Comparison of ENCODE assay signal across 9 cellular contexts in the genomic region with DNA sequence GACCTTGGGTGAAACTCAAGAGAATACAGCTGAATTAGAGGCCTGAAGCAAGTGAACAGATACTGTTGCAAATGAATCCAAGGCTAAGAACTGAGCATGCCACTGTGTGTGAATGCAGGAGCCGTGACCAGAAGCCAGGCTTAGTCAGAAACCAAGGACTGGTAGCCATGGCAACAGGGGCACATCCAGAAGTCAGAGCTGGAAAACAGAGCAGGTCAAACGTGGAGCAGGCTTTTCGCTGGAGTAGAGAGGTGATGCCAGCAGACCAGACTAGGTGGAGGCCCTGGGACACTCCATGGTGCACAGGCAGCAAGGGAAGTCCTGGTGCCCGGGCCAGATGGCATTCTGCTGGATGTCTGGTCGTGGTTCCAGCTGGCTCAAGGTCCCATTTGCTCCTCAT.
DNase-seq lines count a peak whose midpoint lies in the region; ATAC-seq and TF ChIP-seq lines count a peak whose summit lies in the region.
"Had no signal": no experiment of that assay in that cellular context is flagged by ENCODE, and none has a peak within 500 bp of the region (broad histone marks: within the 10 kb centered on the region; RNA-seq: fewer than 3 reads in every experiment).

No MANE protein-coding gene starts in this region.

- in situ Hi-C loops in Caki2 (cut with HindIII; ENCODE audit: low pct_unique_long_range_greater_than_20kb, low sequenced_read_pairs) = no loop called here

- peaks cover 22% of the 10 kb centered on the region for H3K4me1 Mint-ChIP-seq in brain
- H3K4me1 Mint-ChIP-seq: memory B cell had no signal

- H4K20me1 ChIP-seq in MM.1S (ENCODE audit: insufficient read depth, low read length) = no peaks in the 10 kb centered on the region

- H3F3A ChIP-seq in MM.1S (ENCODE audit: insufficient read depth, low read length) = no peaks in the 10 kb centered on the region

- H3K9me3 ChIP-seq in MM.1S (replicated peaks; ENCODE audit: insufficient read depth, low read length) = no peaks in the 10 kb centered on the region

- no peak overlapping the region for H3K4me2 ChIP-seq in MM.1S (ENCODE audit: low read depth, low read length)

- H3K9ac ChIP-seq in MM.1S (ENCODE audit: low read length) = no peak overlapping the region

- TF ChIP-seq CTCF in brain (conservative IDR thresholded peaks at IDR 0.05) (no peak), MM.1S (IDR thresholded peaks at IDR 0.05; ENCODE audit: low read length) (no peak)

- DNase-seq in Caki2 (ENCODE audit: low read depth) (peak; percentile 86), NCI-H187 treated with DMSO at 0.1 percent for 48 hours (lab: John Stamatoyannopoulos, UW) (peak; percentile 10), medulla oblongata (ENCODE audit: extremely low spot score) (peak; percentile 85), MM.1S (no peak)

- H3K4me3 Mint-ChIP-seq in brain = peak overlapping the region in 1 of 5 experiments; percentile 38
- H3K4me3 Mint-ChIP-seq: memory B cell had no signal

- H3K79me2 ChIP-seq in MM.1S (ENCODE audit: low read length) = no peaks in the 10 kb centered on the region

- H3K9me2 ChIP-seq in MM.1S (replicated peaks; ENCODE audit: insufficient read depth, low read length) = no peaks in the 10 kb centered on the region

- H3K27me3 ChIP-seq in MM.1S (replicated peaks; ENCODE audit: insufficient read depth, low read length) = no peaks in the 10 kb centered on the region

- peaks cover 0 to 3% (median 1%) of the 10 kb centered on the region in 5 experiments for H3K9me3 Mint-ChIP-seq in brain

- H2AFZ ChIP-seq in MM.1S (ENCODE audit: low read length) = no peak overlapping the region

- H3K4me3 ChIP-seq in MM.1S (ENCODE audit: low read length) = no peak overlapping the region

- peak overlapping the region in 3 of 5 experiments; percentile 38 to 86 (median 76) for H3K27ac Mint-ChIP-seq in brain
- H3K27ac Mint-ChIP-seq: memory B cell had no signal

- no peaks in the 10 kb centered on the region for H3K36me3 ChIP-seq in MM.1S (replicated peaks; ENCODE audit: insufficient read depth, low read length)

- no peaks in the 10 kb centered on the region for H3K36me3 Mint-ChIP-seq in brain
- H3K36me3 Mint-ChIP-seq: memory B cell had no signal

- H3K27ac ChIP-seq in MM.1S (ENCODE audit: low read length) = no peak overlapping the region

- H3K4me1 ChIP-seq in MM.1S (ENCODE audit: low read length) = no peaks in the 10 kb centered on the region

- ATAC-seq in HG03025 (IDR thresholded peaks at IDR 0.05; ENCODE audit: low FRiP score, unreplicated experiment) = no peak
- no peak for ATAC-seq in HG03520 (IDR thresholded peaks at IDR 0.05; ENCODE audit: unreplicated experiment)
- no peak for ATAC-seq in GM21526 (IDR thresholded peaks at IDR 0.05; ENCODE audit: low FRiP score, unreplicated experiment)

- peaks cover 3% of the 10 kb centered on the region for H3K27me3 Mint-ChIP-seq in brain
- H3K27me3 Mint-ChIP-seq: memory B cell had no signal
